Comparison of ENCODE assay signal across 17 cellular contexts in the genomic region with DNA sequence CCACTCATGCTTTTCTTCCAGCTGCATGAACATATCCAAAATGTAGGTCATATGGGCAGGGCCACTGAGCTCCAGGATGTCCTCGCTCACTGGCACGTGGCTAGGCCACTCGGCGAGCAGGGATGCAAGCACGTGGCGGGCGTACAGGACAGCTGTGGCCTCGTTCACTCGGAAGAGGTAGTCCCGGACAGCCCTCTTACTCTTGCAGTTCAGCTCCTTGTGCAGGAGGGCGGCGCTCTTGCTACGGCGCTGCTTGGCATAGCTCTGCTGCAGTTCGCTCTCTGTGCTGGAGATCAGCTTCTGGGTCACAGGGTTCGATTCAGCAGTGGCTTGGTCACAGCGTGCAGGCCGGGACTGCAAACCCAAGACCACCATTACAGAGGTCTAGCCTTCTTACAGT. TPM values are rescaled to one million over a fixed set of nuclear protein-coding genes. Genes with fewer than 3 reads are reported as not detected.
DNase-seq lines count a peak whose midpoint lies in the region; ATAC-seq and TF ChIP-seq lines count a peak whose summit lies in the region.
"Had no signal": no experiment of that assay in that cellular context is flagged by ENCODE, and none has a peak within 500 bp of the region (broad histone marks: within the 10 kb centered on the region; RNA-seq: fewer than 3 reads in every experiment).

No MANE protein-coding gene starts in this region.

- H3K4me3 Mint-ChIP-seq in endothelial cell (ENCODE audit: unreplicated experiment) = no peak overlapping the region
- H3K4me3 Mint-ChIP-seq: activated naive CD8-positive, alpha-beta T cell treated with anti-CD3 and anti-CD28 coated beads for 36 hours; CD8-positive, alpha-beta memory T cell; central memory CD8-positive, alpha-beta T cell had no signal

- no peak overlapping the region for H2AFZ ChIP-seq in MM.1S (ENCODE audit: low read length)

- ATAC-seq in GM18868 (IDR thresholded peaks at IDR 0.05; ENCODE audit: unreplicated experiment) (no peak), GM21423 (IDR thresholded peaks at IDR 0.05; ENCODE audit: unreplicated experiment) (no peak), HG03280 (IDR thresholded peaks at IDR 0.05; ENCODE audit: unreplicated experiment) (no peak)

- H3K4me2 ChIP-seq in MM.1S (ENCODE audit: low read depth, low read length) = no peak overlapping the region

- no peaks in the 10 kb centered on the region for H3K4me1 Mint-ChIP-seq in endothelial cell (ENCODE audit: unreplicated experiment)
- H3K4me1 Mint-ChIP-seq: activated naive CD8-positive, alpha-beta T cell treated with anti-CD3 and anti-CD28 coated beads for 36 hours; CD8-positive, alpha-beta memory T cell; central memory CD8-positive, alpha-beta T cell had no signal

- DNase-seq in MM.1S = no peak
- DNase-seq in endothelial cell (ENCODE audit: low spot score) = no peak
- no peak for DNase-seq in retinal pigment epithelial cell (ENCODE audit: low read depth)
- DNase-seq: activated naive CD8-positive, alpha-beta T cell treated with anti-CD3 and anti-CD28 coated beads for 36 hours; CD8-positive, alpha-beta memory T cell; hippocampal formation; NCI-H1417; NCI-H510A treated with DMSO at 0.1 percent for 48 hours; SHP77; small intestine; substantia nigra had no signal

- H3K9me3 ChIP-seq in MM.1S (replicated peaks; ENCODE audit: insufficient read depth, low read length) = no peaks in the 10 kb centered on the region

- peaks cover 16% of the 10 kb centered on the region for H3F3A ChIP-seq in MM.1S (ENCODE audit: insufficient read depth, low read length)

- H3K79me2 ChIP-seq in MM.1S (ENCODE audit: low read length) = no peaks in the 10 kb centered on the region

- H3K36me3 Mint-ChIP-seq in endothelial cell (ENCODE audit: low read depth, unreplicated experiment) = peaks cover 54% of the 10 kb centered on the region

- H3K4me1 ChIP-seq in MM.1S (ENCODE audit: low read length) = peaks cover 17% of the 10 kb centered on the region

- H3K27ac Mint-ChIP-seq in endothelial cell (ENCODE audit: unreplicated experiment) = no peak overlapping the region
- H3K27ac Mint-ChIP-seq: activated naive CD8-positive, alpha-beta T cell treated with anti-CD3 and anti-CD28 coated beads for 36 hours had no signal

- no peak overlapping the region for H3K4me3 ChIP-seq in MM.1S (ENCODE audit: low read length)
- H3K4me3 ChIP-seq in retinal pigment epithelial cell (ENCODE audit: low read length) = no peak overlapping the region
- H3K4me3 ChIP-seq: lung had no signal

- peak; percentile 49 for TF ChIP-seq CTCF in GM12874 (IDR thresholded peaks at IDR 0.05; ENCODE audit: insufficient read depth, low read depth, low read length)
- TF ChIP-seq CTCF in MM.1S (IDR thresholded peaks at IDR 0.05; ENCODE audit: low read length) = peak; percentile 41
- peak; percentile 26 for TF ChIP-seq CTCF in endothelial cell (IDR thresholded peaks at IDR 0.05; ENCODE audit: unreplicated experiment)
- peak; percentile 18 for TF ChIP-seq CTCF in retinal pigment epithelial cell (conservative IDR thresholded peaks at IDR 0.05; ENCODE audit: low read depth, low read length)

- H3K36me3 ChIP-seq in MM.1S (replicated peaks; ENCODE audit: insufficient read depth, low read length) = peaks cover 4% of the 10 kb centered on the region

- no peaks in the 10 kb centered on the region for H4K20me1 ChIP-seq in MM.1S (ENCODE audit: insufficient read depth, low read length)

- H3K27me3 ChIP-seq in MM.1S (replicated peaks; ENCODE audit: insufficient read depth, low read length) = no peaks in the 10 kb centered on the region

- no peaks in the 10 kb centered on the region for H3K9me3 Mint-ChIP-seq in endothelial cell (ENCODE audit: unreplicated experiment)
- H3K9me3 Mint-ChIP-seq: activated naive CD8-positive, alpha-beta T cell treated with anti-CD3 and anti-CD28 coated beads for 36 hours; CD8-positive, alpha-beta memory T cell; central memory CD8-positive, alpha-beta T cell had no signal

- H3K9me2 ChIP-seq in MM.1S (replicated peaks; ENCODE audit: insufficient read depth, low read length) = no peaks in the 10 kb centered on the region

- H3K27ac ChIP-seq in MM.1S (ENCODE audit: low read length) = no peak overlapping the region

- H3K9ac ChIP-seq in MM.1S (ENCODE audit: low read length) = no peak overlapping the region

- H3K27me3 Mint-ChIP-seq in endothelial cell (ENCODE audit: unreplicated experiment) = peaks cover 6% of the 10 kb centered on the region
- H3K27me3 Mint-ChIP-seq: activated naive CD8-positive, alpha-beta T cell treated with anti-CD3 and anti-CD28 coated beads for 36 hours; CD8-positive, alpha-beta memory T cell; central memory CD8-positive, alpha-beta T cell had no signal

RNA-seq across cellular contexts. Expression of gene ATP2A3, which starts 53.1 kb away (rescaled TPM):
- total RNA-seq in endothelial cell (ENCODE audit: unreplicated experiment) = 116 TPM
